9 cellular contexts compared by ENCODE assay signal in the genomic region with DNA sequence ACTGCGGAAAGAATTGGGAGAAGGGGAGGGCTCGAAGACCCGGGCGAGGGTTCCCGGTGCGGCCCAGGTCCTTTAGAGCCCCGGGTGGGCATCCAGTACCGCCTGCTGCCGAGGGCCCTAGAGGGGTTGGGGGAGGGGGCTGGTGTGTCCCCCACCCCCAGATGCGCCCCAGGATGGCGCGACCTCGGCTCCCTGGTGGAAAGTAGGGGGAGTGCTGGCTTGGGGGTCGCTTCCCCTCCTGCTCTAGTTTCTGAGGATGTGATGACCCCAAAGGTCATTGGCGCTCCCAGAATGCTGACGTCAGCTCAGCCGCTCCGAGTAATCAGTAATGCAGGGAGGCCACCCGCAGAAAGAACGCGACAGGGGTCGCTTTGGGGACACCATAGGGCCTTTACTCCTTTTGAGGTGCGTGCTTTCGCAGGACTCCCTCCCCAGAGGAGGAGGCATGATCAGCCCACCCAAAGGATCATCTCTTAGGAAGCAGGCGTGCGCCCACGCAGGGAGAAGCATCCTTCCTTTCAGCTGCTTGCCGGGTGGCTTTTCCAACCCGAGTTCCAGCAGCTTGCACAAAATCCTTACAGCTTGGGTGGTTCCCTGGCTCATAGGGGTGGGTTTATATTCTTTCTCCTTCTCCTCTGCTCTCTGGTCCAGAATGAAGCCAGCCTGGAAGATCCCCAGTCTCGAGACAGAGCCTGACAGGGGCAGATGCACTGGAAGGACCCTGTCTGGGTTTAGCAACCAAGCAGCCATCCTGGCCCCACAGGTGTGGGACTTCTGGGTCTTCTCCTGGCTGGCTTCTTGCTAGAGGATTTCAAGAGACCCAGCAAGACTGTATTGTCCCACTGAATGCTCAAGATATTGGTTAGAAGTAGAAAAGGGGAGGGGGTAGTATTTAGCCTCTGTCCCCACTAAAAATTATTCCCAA. TPM values are rescaled to one million over a fixed set of nuclear protein-coding genes. Genes with fewer than 3 reads are reported as not detected.
DNase-seq lines count a peak whose midpoint lies in the region; ATAC-seq and TF ChIP-seq lines count a peak whose summit lies in the region.
"Had no signal": no experiment of that assay in that cellular context is flagged by ENCODE, and none has a peak within 500 bp of the region (broad histone marks: within the 10 kb centered on the region; RNA-seq: fewer than 3 reads in every experiment).

No MANE protein-coding gene starts in this region.

- H3K27ac ChIP-seq in C4-2B = peak overlapping the region; percentile 60
- no peak overlapping the region for H3K27ac ChIP-seq in esophagus (ENCODE audit: low read depth in 2 of 2, low read length in 1 of 2)

- no peak overlapping the region for H3K27ac Mint-ChIP-seq in osteocyte (ENCODE audit: unreplicated experiment)

- H3K27me3 ChIP-seq in esophagus (ENCODE audit: control insufficient read depth in 1 of 2, insufficient read depth in 2 of 2, low read length in 2 of 2) = no peaks in the 10 kb centered on the region

- H3K4me1 ChIP-seq in esophagus (ENCODE audit: control insufficient read depth in 2 of 2, insufficient read depth in 2 of 2, low read length in 1 of 2) = peaks cover 0 to 6% of the 10 kb centered on the region in 2 donors

- H3K4me3 Mint-ChIP-seq in osteocyte (ENCODE audit: unreplicated experiment) = peak overlapping the region; percentile 60

- no peak for TF ChIP-seq POLR2A in erythroblast (IDR thresholded peaks at IDR 0.05; ENCODE audit: low read length)

- WGBS in esophagus, 2 donors = 19 to 27% methylated on average over 22 to 30 of the region's 30 CpGs

- peak overlapping the region; percentile 62 to 74 for H3K4me3 ChIP-seq in esophagus (ENCODE audit: low read depth in 1 of 2, low read length in 2 of 2)

- H3K4me1 Mint-ChIP-seq in osteocyte (ENCODE audit: unreplicated experiment) = peaks cover 10% of the 10 kb centered on the region

- no peaks in the 10 kb centered on the region for H3K9me3 Mint-ChIP-seq in osteocyte (ENCODE audit: unreplicated experiment)

- no peaks in the 10 kb centered on the region for H3K9me3 ChIP-seq in esophagus (ENCODE audit: control insufficient read depth in 2 of 2, insufficient read depth in 1 of 2, low read depth in 1 of 2, low read length in 1 of 2)

- H3K27me3 Mint-ChIP-seq in osteocyte (ENCODE audit: unreplicated experiment) = peaks cover 39% of the 10 kb centered on the region

- DNase-seq in MV-4-11 (lab: John Stamatoyannopoulos, UW) (peak; percentile 4), osteocyte (ENCODE audit: extremely low spot score, unreplicated experiment) (no peak), OCI-M1 (lab: John Stamatoyannopoulos, UW) (no peak), erythroblast (lab: John Stamatoyannopoulos, UW) (no peak)
- no peak for DNase-seq in stimulated activated naive CD4-positive, alpha-beta T cell treated with Interleukin-2 at 50 U/mL for 16 hours (lab: John Stamatoyannopoulos, UW)
- DNase-seq: NCI-H2107 had no signal

- no peak for TF ChIP-seq CTCF in C4-2B (conservative IDR thresholded peaks at IDR 0.05)
- no peak for TF ChIP-seq CTCF in osteocyte (IDR thresholded peaks at IDR 0.05)

- no peaks in the 10 kb centered on the region for H3K36me3 Mint-ChIP-seq in osteocyte (ENCODE audit: unreplicated experiment)

- H3K36me3 ChIP-seq in esophagus (ENCODE audit: control insufficient read depth in 2 of 2, insufficient read depth in 2 of 2, low read length in 1 of 2) = no peaks in the 10 kb centered on the region

- ATAC-seq in GM19324 (IDR thresholded peaks at IDR 0.05; ENCODE audit: low FRiP score, unreplicated experiment) = no peak

RNA-seq across cellular contexts. Expression of gene PRKAG2, which starts 1.3 kb away (rescaled TPM):
- 10 to 100 TPM in 1 of 2 donors, 1 to 10 TPM in 1; 9.0 to 11.2 TPM for polyA plus RNA-seq in esophagus
- 13.5 and 14.4 TPM in 2 replicates for total RNA-seq in osteocyte
